ENCODE assay signal across 17 cellular contexts in genomic region chr2:100248044-100248330, GRCh38.
DNase-seq lines count a peak whose midpoint lies in the region; ATAC-seq lines count a peak whose summit lies in the region.
"Had no signal": no experiment of that assay in that cellular context is flagged by ENCODE, and none has a peak within 500 bp of the region (broad histone marks: within the 10 kb centered on the region; RNA-seq: fewer than 3 reads in every experiment).

No MANE protein-coding gene starts in this region.

- 88% methylated on average over 4 of the region's 4 CpGs for WGBS in mesenchymal stem cell

- no peak overlapping the region for H3K23ac ChIP-seq in mesenchymal stem cell (ENCODE audit: low read length in 2 of 2)

- no peak overlapping the region for H2AFZ ChIP-seq in mesenchymal stem cell (ENCODE audit: low read depth, low read length)

- H2BK15ac ChIP-seq in mesenchymal stem cell (ENCODE audit: low read depth, poor library complexity, severe bottlenecking): no peak overlapping the region

- peaks cover 0 to 54% of the 10 kb centered on the region in 2 experiments for H3K27me3 ChIP-seq in mesenchymal stem cell (ENCODE audit: control insufficient read depth in 1 of 2, insufficient read depth in 1 of 2, low read length in 2 of 2)

- H3K27me3 Mint-ChIP-seq in naive B cell: no peaks in the 10 kb centered on the region
- H3K27me3 Mint-ChIP-seq: CD4-positive, CD25-positive, alpha-beta regulatory T cell had no signal

- H3K4me3 ChIP-seq in mesenchymal stem cell (ENCODE audit: insufficient read depth in 1 of 2, low read depth in 1 of 2, low read length in 2 of 2): no peak overlapping the region
- H3K4me3 ChIP-seq: skin epidermis had no signal

- no peak overlapping the region for H3K4me2 ChIP-seq in mesenchymal stem cell (ENCODE audit: low read length, poor library complexity, severe bottlenecking)

- no peak overlapping the region for H2BK5ac ChIP-seq in mesenchymal stem cell (ENCODE audit: low read depth, low read length, poor library complexity, severe bottlenecking)

- H3K36me3 Mint-ChIP-seq in naive B cell: peaks cover 0 to 12% of the 10 kb centered on the region in 2 donors
- H3K36me3 Mint-ChIP-seq: CD4-positive, CD25-positive, alpha-beta regulatory T cell had no signal

- H3K27ac ChIP-seq in mesenchymal stem cell (ENCODE audit: low read length, poor library complexity, severe bottlenecking): no peak overlapping the region
- H3K27ac ChIP-seq: skin epidermis had no signal

- H3K14ac ChIP-seq in mesenchymal stem cell (ENCODE audit: low read length in 2 of 2): no peak overlapping the region

- no peak overlapping the region for H2BK12ac ChIP-seq in mesenchymal stem cell (ENCODE audit: low read length in 2 of 2)

- no peak overlapping the region for H2AK5ac ChIP-seq in mesenchymal stem cell (ENCODE audit: low read length, severe bottlenecking)

- H3K4ac ChIP-seq in mesenchymal stem cell (ENCODE audit: low read depth in 1 of 2, low read length in 2 of 2): no peak overlapping the region

- peaks cover 7% of the 10 kb centered on the region for H3K4me1 ChIP-seq in mesenchymal stem cell (ENCODE audit: control insufficient read depth, insufficient read depth, low read depth, low read length)

- peak; percentile 7 for ATAC-seq in GM19025 (IDR thresholded peaks at IDR 0.05; ENCODE audit: low read depth, unreplicated experiment)
- peak; percentile 14 for ATAC-seq in GM21529 (IDR thresholded peaks at IDR 0.05; ENCODE audit: unreplicated experiment)
- ATAC-seq in HG03354 (IDR thresholded peaks at IDR 0.05; ENCODE audit: poor library complexity, severe bottlenecking, unreplicated experiment): peak; percentile 34
- ATAC-seq in naive B cell (ENCODE audit: low read depth in 2 of 2): peak; percentile 47 to 58
- ATAC-seq: SK-N-SH treated with all-trans-retinoic acid at 6 μM for 48 hours had no signal

- no peak overlapping the region for H3K9ac ChIP-seq in mesenchymal stem cell (ENCODE audit: low read length)

- H4K8ac ChIP-seq in mesenchymal stem cell (ENCODE audit: low read length): no peak overlapping the region

- no peak overlapping the region for H4K91ac ChIP-seq in mesenchymal stem cell (ENCODE audit: low read length)

- no peaks in the 10 kb centered on the region for H3K79me1 ChIP-seq in mesenchymal stem cell (replicated peaks; ENCODE audit: low read length, poor library complexity, severe bottlenecking)

- H3K18ac ChIP-seq in mesenchymal stem cell (ENCODE audit: low read depth in 1 of 2, low read length in 2 of 2): no peak overlapping the region

- DNase-seq in naive B cell: peak; percentile 79
- no peak for DNase-seq in mesenchymal stem cell
- no peak for DNase-seq in RPMI8226
- DNase-seq in kidney glomerular epithelial cell (lab: John Stamatoyannopoulos, UW): no peak
- no peak for DNase-seq in islet precursor cell
- DNase-seq: activated CD4-positive, CD25-positive, alpha-beta regulatory T cell; activated naive CD4-positive, alpha-beta T cell treated with anti-CD3 and anti-CD28 coated beads, Interleukin-2, amount 50 U/mL, for 16 hours; CD4-positive, CD25-positive, alpha-beta regulatory T cell; effector memory CD4-positive, alpha-beta T cell; foreskin fibroblast; NCI-H2081 treated with DMSO at 0.1 percent for 48 hours; occipital lobe had no signal

- no peaks in the 10 kb centered on the region for H3K9me3 ChIP-seq in mesenchymal stem cell (ENCODE audit: control insufficient read depth, low read length)

- H3K36me3 ChIP-seq in mesenchymal stem cell (ENCODE audit: control insufficient read depth in 1 of 2, insufficient read depth in 2 of 2, low read depth in 1 of 2, low read length in 2 of 2): no peaks in the 10 kb centered on the region

- no peak overlapping the region for H2BK120ac ChIP-seq in mesenchymal stem cell (ENCODE audit: low read depth, low read length)

- H3K4me1 Mint-ChIP-seq in naive B cell: peaks cover 57 to 91% (median 87%) of the 10 kb centered on the region in 3 donors

- H3K9me3 Mint-ChIP-seq in naive B cell: peaks cover 0 to 9% (median 0%) of the 10 kb centered on the region in 7 donors
- H3K9me3 Mint-ChIP-seq: CD4-positive, CD25-positive, alpha-beta regulatory T cell had no signal

- peak overlapping the region; percentile 91 to 99 (median 98) for H3K27ac Mint-ChIP-seq in naive B cell
- H3K27ac Mint-ChIP-seq: CD4-positive, CD25-positive, alpha-beta regulatory T cell had no signal

- peak overlapping the region; percentile 46 to 86 (median 62) for H3K4me3 Mint-ChIP-seq in naive B cell
- H3K4me3 Mint-ChIP-seq: CD4-positive, CD25-positive, alpha-beta regulatory T cell had no signal
